20 cellular contexts compared by ENCODE assay signal in the genomic region with DNA sequence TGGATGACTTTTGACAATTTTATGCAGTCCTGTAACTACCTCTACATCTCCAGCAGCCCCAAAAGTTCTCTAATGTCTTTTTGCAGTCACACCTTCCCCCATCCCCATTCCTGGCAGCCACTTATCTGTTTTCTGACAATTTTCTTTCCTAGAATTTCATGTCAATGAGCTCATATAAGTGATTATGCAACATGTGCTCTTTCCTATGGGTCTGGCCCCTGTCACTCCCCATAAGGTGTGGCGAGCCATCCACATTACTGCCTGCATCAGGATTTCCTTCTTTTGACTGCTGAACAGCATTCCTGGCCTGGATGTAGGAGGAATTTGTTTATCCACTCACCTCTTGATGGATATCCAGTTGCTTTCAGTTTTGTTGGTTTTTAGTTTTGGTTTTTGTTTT.
A peak's percentile ranks its signal among the peaks of the same experiment; 100 is the strongest.
DNase-seq lines count a peak whose midpoint lies in the region; ATAC-seq, FAIRE-seq and TF ChIP-seq lines count a peak whose summit lies in the region.
"Had no signal": no experiment of that assay in that cellular context is flagged by ENCODE, and none has a peak within 500 bp of the region (broad histone marks: within the 10 kb centered on the region; RNA-seq: fewer than 3 reads in every experiment).

No MANE protein-coding gene starts in this region.

- H3K9me3 Mint-ChIP-seq in activated naive CD4-positive, alpha-beta T cell treated with anti-CD3 and anti-CD28 coated beads, Interleukin-2, amount 50 U/mL, for 24 hours = peaks cover 14% of the 10 kb centered on the region
- H3K9me3 Mint-ChIP-seq in Caco-2 (ENCODE audit: unreplicated experiment) = peaks cover 2% of the 10 kb centered on the region

- POLR2A ChIA-PET in endothelial cell of umbilical vein (lab: Charles Lee) = no interaction called here
- POLR2A ChIA-PET in Caco-2 (lab: Charles Lee) = no interaction called here

- dilution Hi-C loops in endothelial cell of umbilical vein (cut with MboI; ENCODE audit: extremely low pct_ligation_motif_present, low sequenced_read_pairs) = no loop called here

- no peaks in the 10 kb centered on the region for H3K4me1 Mint-ChIP-seq in activated naive CD4-positive, alpha-beta T cell treated with anti-CD3 and anti-CD28 coated beads, Interleukin-2, amount 50 U/mL, for 24 hours
- no peaks in the 10 kb centered on the region for H3K4me1 Mint-ChIP-seq in Caco-2 (ENCODE audit: low read depth, unreplicated experiment)

- peaks cover 5% of the 10 kb centered on the region for H3K36me3 Mint-ChIP-seq in activated naive CD4-positive, alpha-beta T cell treated with anti-CD3 and anti-CD28 coated beads, Interleukin-2, amount 50 U/mL, for 24 hours
- no peaks in the 10 kb centered on the region for H3K36me3 Mint-ChIP-seq in Caco-2 (ENCODE audit: insufficient read depth, unreplicated experiment)

- no peak for TF ChIP-seq POLR2A in endothelial cell of umbilical vein (IDR thresholded peaks at IDR 0.05; ENCODE audit: low read depth, low read length)

- no peaks in the 10 kb centered on the region for H3K9me1 ChIP-seq in endothelial cell of umbilical vein (replicated peaks; ENCODE audit: control insufficient read depth, extremely low read depth, insufficient read depth, low read length)

- H3K9me3 ChIP-seq in endothelial cell of umbilical vein (replicated peaks; ENCODE audit: control insufficient read depth, insufficient read depth, low read length) (no peaks in the 10 kb centered on the region), Caco-2 (no peaks in the 10 kb centered on the region; the same call in 1 of the 2 replicates)
- H3K9me3 ChIP-seq: A549 had no signal

- peak overlapping the region; percentile 2 for H3K27ac Mint-ChIP-seq in activated naive CD4-positive, alpha-beta T cell treated with anti-CD3 and anti-CD28 coated beads, Interleukin-2, amount 50 U/mL, for 24 hours
- no peak overlapping the region for H3K27ac Mint-ChIP-seq in Caco-2 (ENCODE audit: unreplicated experiment)
- H3K27ac Mint-ChIP-seq: CD4-positive, alpha-beta T cell had no signal

- no peak for ATAC-seq in GM19035 (IDR thresholded peaks at IDR 0.05; ENCODE audit: unreplicated experiment)
- ATAC-seq: A549, GM12878, HCT116 had no signal

- peaks cover 7% of the 10 kb centered on the region for H3K4me1 ChIP-seq in endothelial cell of umbilical vein (ENCODE audit: control insufficient read depth, extremely low read depth, insufficient read depth, low read length)
- H3K4me1 ChIP-seq in Caco-2 = no peaks in the 10 kb centered on the region
- H3K4me1 ChIP-seq: A549 had no signal

- H3K36me3 ChIP-seq in endothelial cell of umbilical vein (ENCODE audit: control insufficient read depth in 2 of 2, extremely low read depth in 1 of 2, insufficient read depth in 2 of 2, low read length in 2 of 2) (no peaks in the 10 kb centered on the region), Caco-2 (ENCODE audit: control insufficient read depth, insufficient read depth, low read length) (no peaks in the 10 kb centered on the region)

- no peak overlapping the region for H3K4me3 ChIP-seq in endothelial cell of umbilical vein (replicated peaks in 1 of 3; ENCODE audit: insufficient read depth in 1 of 3, low read depth in 1 of 3, low read length in 3 of 3)
- no peak overlapping the region for H3K4me3 ChIP-seq in fibroblast of pulmonary artery (replicated peaks; ENCODE audit: low read depth, low read length)
- H3K4me3 ChIP-seq in Caco-2 (ENCODE audit: low read depth, low read length) = no peak overlapping the region
- H3K4me3 ChIP-seq: A549, GM12878 had no signal

- no peak overlapping the region for H2AFZ ChIP-seq in endothelial cell of umbilical vein (ENCODE audit: low read depth, low read length)

- H3K4me2 ChIP-seq in endothelial cell of umbilical vein (ENCODE audit: insufficient read depth, low read length) = no peak overlapping the region
- H3K4me2 ChIP-seq: A549 had no signal

- CTCF ChIA-PET in endothelial cell of umbilical vein (lab: Charles Lee) (interaction anchor here (1.2 kb wide), 1 partner anchor 12 kb away, joined by 4 read pairs; no protein-coding TSS in a partner anchor), Caco-2 (lab: Charles Lee) (no interaction called here)

- H3K27me3 ChIP-seq in endothelial cell of umbilical vein (ENCODE audit: control insufficient read depth in 2 of 2, insufficient read depth in 2 of 2, low read length in 2 of 2) (peaks cover 0 to 5% of the 10 kb centered on the region in 2 experiments), Caco-2 (replicated peaks; ENCODE audit: control insufficient read depth, insufficient read depth, low read length) (no peaks in the 10 kb centered on the region)

- BruUV-seq in endothelial cell of umbilical vein (replicated peaks; lab: Mats Ljungman, UMichigan) = no TSS peak
- BruUV-seq in Caco-2 (replicated peaks; lab: Mats Ljungman, UMichigan) = no TSS peak

- no peak for FAIRE-seq in endothelial cell of umbilical vein (lab: Jason Lieb, UNC)
- FAIRE-seq: A549, GM12878 had no signal

- no peak overlapping the region for H3K9ac ChIP-seq in endothelial cell of umbilical vein (replicated peaks; ENCODE audit: extremely low read depth, insufficient read depth, low read length)

- H3K79me2 ChIP-seq in endothelial cell of umbilical vein (ENCODE audit: control insufficient read depth, insufficient read depth, low read length) = no peaks in the 10 kb centered on the region

- H4K20me1 ChIP-seq in endothelial cell of umbilical vein (replicated peaks; ENCODE audit: control insufficient read depth, extremely low read depth, insufficient read depth, low read length) = no peaks in the 10 kb centered on the region

- DNase-seq in activated naive CD4-positive, alpha-beta T cell (lab: John Stamatoyannopoulos, UW) = no peak
- no peak for DNase-seq in endothelial cell of umbilical vein (ENCODE audit: low read depth, low spot score)
- peak; percentile 22 for DNase-seq in fibroblast of pulmonary artery (ENCODE audit: low read depth)
- peak; percentile 18 for DNase-seq in renal cortical epithelial cell (ENCODE audit: low read depth)
- no peak for DNase-seq in cardiac septum (ENCODE audit: low spot score)
- DNase-seq in Caco-2 = no peak
- DNase-seq: AML-193; Calu3; CD4-positive, alpha-beta T cell; DND-41; EL; GOT3; H7 had no signal

- peak overlapping the region; percentile 35 for H3K27ac ChIP-seq in endothelial cell of umbilical vein (ENCODE audit: insufficient read depth, low read depth, low read length)
- H3K27ac ChIP-seq: 22Rv1, A549, C4-2B had no signal

- intact Hi-C loops in endothelial cell of umbilical vein (cut with micrococcal nuclease) (loop anchor here (2.0 kb wide), 1 partner anchor 62 kb away; no protein-coding TSS in a partner anchor), cardiac septum (cut with DNase I) (no loop called here), Caco-2 (cut with micrococcal nuclease; ENCODE audit: unreplicated experiment) (no loop called here)

- TF ChIP-seq CTCF in endothelial cell of umbilical vein (IDR thresholded peaks at IDR 0.05; ENCODE audit: extremely low read depth in 1 of 2, insufficient read depth in 1 of 2, low read depth in 1 of 2, low read length in 2 of 2) (no peak), fibroblast of pulmonary artery (IDR thresholded peaks at IDR 0.05; ENCODE audit: low read length, missing control alignments) (no peak), Caco-2 (IDR thresholded peaks at IDR 0.05; ENCODE audit: insufficient read depth in 1 of 2, low read depth in 1 of 2, low read length in 1 of 2, severe bottlenecking in 1 of 2, unreplicated experiment in 1 of 2) (no peak)

- H3K27me3 Mint-ChIP-seq in activated naive CD4-positive, alpha-beta T cell treated with anti-CD3 and anti-CD28 coated beads, Interleukin-2, amount 50 U/mL, for 24 hours = peaks cover 4% of the 10 kb centered on the region
- H3K27me3 Mint-ChIP-seq in Caco-2 (ENCODE audit: insufficient read depth, unreplicated experiment) = peaks cover 9% of the 10 kb centered on the region

- no peak overlapping the region for H3K4me3 Mint-ChIP-seq in activated naive CD4-positive, alpha-beta T cell treated with anti-CD3 and anti-CD28 coated beads, Interleukin-2, amount 50 U/mL, for 24 hours
- H3K4me3 Mint-ChIP-seq in Caco-2 (ENCODE audit: unreplicated experiment) = no peak overlapping the region
- H3K4me3 Mint-ChIP-seq: CD4-positive, alpha-beta T cell had no signal

TF ChIP-seq in endothelial cell of umbilical vein, 7 proteins besides CTCF, POLR2A, EP300 and RAD21:
- TF ChIP-seq MYC (IDR thresholded peaks at IDR 0.05; ENCODE audit: low read depth, low read length) (no peak), FOS (IDR thresholded peaks at IDR 0.05; ENCODE audit: borderline replicate concordance, insufficient read depth, low read length) (no peak)
- TF ChIP-seq, protein P1, sequence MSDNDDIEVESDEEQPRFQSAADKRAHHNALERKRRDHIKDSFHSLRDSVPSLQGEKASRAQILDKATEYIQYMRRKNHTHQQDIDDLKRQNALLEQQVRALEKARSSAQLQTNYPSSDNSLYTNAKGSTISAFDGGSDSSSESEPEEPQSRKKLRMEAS (IDR thresholded peaks at IDR 0.05; ENCODE audit: insufficient read depth, insufficient read length) = no peak

Comparison
In these comparisons a context has a peak if more than half of its experiments do, and no peak if none do; other contexts are left out.
1. DNase-seq: peak in fibroblast of pulmonary artery (single experiment) and renal cortical epithelial cell (single experiment); none in activated naive CD4-positive, alpha-beta T cell (0 of 4), endothelial cell of umbilical vein (single experiment), cardiac septum (single experiment) and Caco-2 (0 of 2).